8 cellular contexts compared by ENCODE assay signal in genomic region chr11:126352934-126353801, GRCh38. TPM values are rescaled to one million over a fixed set of nuclear protein-coding genes. Genes with fewer than 3 reads are reported as not detected.
DNase-seq lines count a peak whose midpoint lies in the region; ATAC-seq and TF ChIP-seq lines count a peak whose summit lies in the region.

No MANE protein-coding gene starts in this region.

- H3K36me3 Mint-ChIP-seq in activated naive CD8-positive, alpha-beta T cell: no peaks in the 10 kb centered on the region
- H3K36me3 Mint-ChIP-seq in mesothelial cell of epicardium: peaks cover 5% of the 10 kb centered on the region

- DNase-seq in ELR (ENCODE audit: low read depth) (peak; percentile 92), MM.1S (peak; percentile 42), mesothelial cell of epicardium (ENCODE audit: low spot score in 2 of 2, unreplicated experiment in 2 of 2) (no peak), mucosa of gallbladder (ENCODE audit: low spot score) (no peak), heart right ventricle (no peak)
- no peak for DNase-seq in central memory CD4-positive, alpha-beta T cell

- H3K4me1 ChIP-seq in MM.1S (ENCODE audit: low read length) (peaks cover 4% of the 10 kb centered on the region; the same call in 1 of the 2 replicates), heart right ventricle (peaks cover 40 to 93% (median 90%) of the 10 kb centered on the region in 9 donors)

- H3F3A ChIP-seq in MM.1S (ENCODE audit: insufficient read depth, low read length): no peaks in the 10 kb centered on the region

- no peaks in the 10 kb centered on the region for H3K79me2 ChIP-seq in MM.1S (ENCODE audit: low read length)

- TF ChIP-seq CTCF in MM.1S (IDR thresholded peaks at IDR 0.05; ENCODE audit: low read length): no peak
- TF ChIP-seq CTCF in mesothelial cell of epicardium (IDR thresholded peaks at IDR 0.05; ENCODE audit: unreplicated experiment): no peak
- no peak for TF ChIP-seq CTCF in heart right ventricle (IDR thresholded peaks at IDR 0.05)

- H3K27me3 ChIP-seq in MM.1S (replicated peaks; ENCODE audit: insufficient read depth, low read length) (no peaks in the 10 kb centered on the region), heart right ventricle (no peaks in the 10 kb centered on the region)

- H3K4me3 ChIP-seq in MM.1S (ENCODE audit: low read length): no peak overlapping the region
- H3K4me3 ChIP-seq in heart right ventricle: peak overlapping the region in 1 of 10 donors; percentile 89

- no peak overlapping the region for H3K4me2 ChIP-seq in MM.1S (ENCODE audit: low read depth, low read length)

- no peaks in the 10 kb centered on the region for H3K27me3 Mint-ChIP-seq in activated naive CD8-positive, alpha-beta T cell
- no peaks in the 10 kb centered on the region for H3K27me3 Mint-ChIP-seq in mesothelial cell of epicardium (ENCODE audit: low read depth)

- peaks cover 28% of the 10 kb centered on the region for H3K4me1 Mint-ChIP-seq in activated naive CD8-positive, alpha-beta T cell (ENCODE audit: low read depth)
- H3K4me1 Mint-ChIP-seq in mesothelial cell of epicardium: peaks cover 50% of the 10 kb centered on the region

- H2AFZ ChIP-seq in MM.1S (ENCODE audit: low read length): no peak overlapping the region

- WGBS in heart right ventricle, 2 donors: 74 to 85% methylated on average over 4 of the region's 4 CpGs

- no peaks in the 10 kb centered on the region for H4K20me1 ChIP-seq in MM.1S (ENCODE audit: insufficient read depth, low read length)

- H3K9ac ChIP-seq in MM.1S (ENCODE audit: low read length): no peak overlapping the region

- H3K27ac ChIP-seq in MM.1S (ENCODE audit: low read length) (no peak overlapping the region), heart right ventricle (peak overlapping the region in 4 of 10 donors; percentile 43 to 94 (median 54))

- no peaks in the 10 kb centered on the region for H3K9me3 ChIP-seq in MM.1S (replicated peaks; ENCODE audit: insufficient read depth, low read length)
- H3K9me3 ChIP-seq in heart right ventricle: no peaks in the 10 kb centered on the region

- H3K27ac Mint-ChIP-seq in activated naive CD8-positive, alpha-beta T cell: peak overlapping the region; percentile 2
- peak overlapping the region; percentile 32 for H3K27ac Mint-ChIP-seq in mesothelial cell of epicardium

- intact Hi-C loops in heart right ventricle (cut with DNase I): loop anchor here in 4 of 10 donors (5.0 to 10.0 kb wide), 2 partner anchors 36 to 62 kb away; no protein-coding TSS in a partner anchor

- peak overlapping the region; percentile 60 for H3K4me3 Mint-ChIP-seq in activated naive CD8-positive, alpha-beta T cell
- H3K4me3 Mint-ChIP-seq in mesothelial cell of epicardium: peak overlapping the region; percentile 51

- no peaks in the 10 kb centered on the region for H3K9me2 ChIP-seq in MM.1S (replicated peaks; ENCODE audit: insufficient read depth, low read length)

- no peaks in the 10 kb centered on the region for H3K36me3 ChIP-seq in MM.1S (replicated peaks; ENCODE audit: insufficient read depth, low read length)
- no peaks in the 10 kb centered on the region for H3K36me3 ChIP-seq in heart right ventricle

- no peak for ATAC-seq in GM21786 (IDR thresholded peaks at IDR 0.05; ENCODE audit: unreplicated experiment)
- no peak for ATAC-seq in heart right ventricle

- no peaks in the 10 kb centered on the region for H3K9me3 Mint-ChIP-seq in activated naive CD8-positive, alpha-beta T cell (ENCODE audit: low read depth)
- H3K9me3 Mint-ChIP-seq in mesothelial cell of epicardium: no peaks in the 10 kb centered on the region

RNA-seq across cellular contexts. Expression of gene ST3GAL4, which starts 2.3 kb away (rescaled TPM):
- total RNA-seq in mesothelial cell of epicardium (15.6 to 17.4 TPM (median 16.4 TPM) in 3 replicates), mucosa of gallbladder (19.4 TPM), heart right ventricle (10 to 100 TPM; 24.8 to 51.0 (median 43.4) TPM)
- polyA plus RNA-seq in heart right ventricle: 10 to 100 TPM; 96.2 to 98.2 TPM

RNA-seq across cellular contexts. Expression of gene DCPS, which starts 49.3 kb away (rescaled TPM):
- total RNA-seq in mesothelial cell of epicardium (8.1 to 9.1 TPM (median 8.8 TPM) in 3 replicates), mucosa of gallbladder (34.6 TPM), heart right ventricle (10 to 100 TPM in 6 of 10 donors, 1 to 10 TPM in 4; 6.5 to 17.3 (median 10.6) TPM)
- 10 to 100 TPM in 1 of 2 donors, 1 to 10 TPM in 1; 8.8 to 17.1 TPM for polyA plus RNA-seq in heart right ventricle

Comparison
In these comparisons a context has a peak if more than half of its experiments do, and no peak if none do; other contexts are left out.
1. DNase-seq: peak in ELR (single experiment) and MM.1S (single experiment); none in mesothelial cell of epicardium (0 of 2), mucosa of gallbladder (single experiment), central memory CD4-positive, alpha-beta T cell (single experiment) and heart right ventricle (0 of 2).